Comparison of ENCODE assay signal across 10 cellular contexts in the genomic region with DNA sequence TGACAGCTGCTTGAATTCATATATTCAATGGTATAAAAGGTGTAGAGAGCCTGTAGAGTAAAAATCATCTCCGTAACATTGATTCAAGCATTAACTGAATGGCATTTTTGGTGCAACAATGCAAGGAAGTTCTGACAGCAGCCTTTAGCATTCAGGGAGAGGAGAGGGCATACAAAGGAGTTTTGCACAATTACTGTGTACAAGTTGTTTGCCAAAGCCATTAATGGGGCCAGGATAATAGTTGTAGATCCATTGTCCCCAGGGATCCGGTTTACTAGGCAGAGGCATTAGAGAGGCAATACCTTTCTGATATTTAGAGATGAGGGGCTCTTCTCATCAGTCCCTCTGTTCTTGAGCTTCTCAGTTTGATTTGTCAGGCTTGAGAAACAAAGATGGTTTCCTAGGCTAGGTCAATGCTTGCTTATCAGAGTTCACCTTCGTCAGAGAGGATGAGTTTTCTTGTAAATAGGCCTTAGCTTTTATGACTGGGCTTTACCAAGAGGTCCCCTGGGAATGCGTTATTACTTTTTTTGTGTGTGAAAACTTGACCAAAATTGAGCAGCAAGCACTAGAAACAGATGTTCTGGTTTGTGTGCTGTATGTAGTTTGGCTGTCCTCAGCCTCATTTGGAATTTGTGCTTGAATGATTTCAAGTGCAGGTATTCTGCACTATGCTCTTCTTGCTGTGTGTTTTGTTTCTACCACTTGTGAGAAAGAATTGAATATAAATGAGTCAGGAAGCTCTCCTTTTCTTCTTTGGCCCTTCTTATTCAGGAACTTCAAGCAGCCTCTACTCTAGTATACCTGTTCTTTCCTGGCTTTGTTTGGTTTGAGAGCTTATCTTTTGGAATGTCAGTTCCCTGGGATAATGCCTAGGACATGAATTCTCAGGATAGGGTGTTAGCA. TPM values are rescaled to one million over a fixed set of nuclear protein-coding genes. Genes with fewer than 3 reads are reported as not detected.
DNase-seq lines count a peak whose midpoint lies in the region; ATAC-seq, FAIRE-seq and TF ChIP-seq lines count a peak whose summit lies in the region.
"Had no signal": no experiment of that assay in that cellular context is flagged by ENCODE, and none has a peak within 500 bp of the region (broad histone marks: within the 10 kb centered on the region; RNA-seq: fewer than 3 reads in every experiment).

No MANE protein-coding gene starts in this region.

- no peaks in the 10 kb centered on the region for H3K9me3 ChIP-seq in HepG2 (ENCODE audit: low read length)
- H3K9me3 ChIP-seq: breast epithelium had no signal

- POLR2A ChIA-PET in HepG2 (lab: Yijun Ruan, JAX), result no interaction called here

- no peak overlapping the region for H2AFZ ChIP-seq in HepG2 (ENCODE audit: low read length)

- peaks cover 36% of the 10 kb centered on the region; the same call in 1 of the 2 replicates for H4K20me1 ChIP-seq in HepG2 (ENCODE audit: insufficient read depth, low read length)

- H3K4me3 ChIP-seq in GM12865 (ENCODE audit: low read depth, low read length) (no peak overlapping the region), HepG2 (replicated peaks in 1 of 3; ENCODE audit: insufficient read depth in 1 of 3, low read depth in 2 of 3, low read length in 3 of 3) (no peak overlapping the region)
- H3K4me3 ChIP-seq: breast epithelium had no signal

- peak; percentile 88 for DNase-seq in GM12865 (ENCODE audit: low read depth)
- DNase-seq in fibroblast of gingiva (ENCODE audit: low read depth), result peak; percentile 39
- no peak for DNase-seq in HepG2 (ENCODE audit: low spot score)
- no peak for DNase-seq in foreskin keratinocyte
- no peak for DNase-seq in COLO829 (ENCODE audit: low spot score)
- DNase-seq in middle frontal gyrus (ENCODE audit: extremely low spot score, low spot score), result no peak
- DNase-seq: substantia nigra had no signal

- FAIRE-seq in HepG2 (lab: Jason Lieb, UNC), result no peak

- TF ChIP-seq RAD21 in HepG2 (CRISPR knock-in tag; IDR thresholded peaks at IDR 0.05), result no peak

- no peak overlapping the region for H3K9ac ChIP-seq in HepG2 (ENCODE audit: insufficient read depth, low read depth, low read length)

- WGBS in HepG2 (ENCODE audit: low lambda C conversion rate), result 90% methylated on average over 4 of the region's 4 CpGs

- peaks cover 9 to 27% of the 10 kb centered on the region in 2 experiments for H3K36me3 ChIP-seq in HepG2 (replicated peaks in 1 of 2; ENCODE audit: control insufficient read depth in 1 of 2, insufficient read depth in 2 of 2, low read length in 2 of 2)
- H3K36me3 ChIP-seq: breast epithelium had no signal

- CTCF ChIA-PET in HepG2 (lab: Yijun Ruan, JAX; ENCODE audit: low intra/inter-chr PET ratio, low total read pairs), result no interaction called here

- peaks cover 57% of the 10 kb centered on the region for H3K79me2 ChIP-seq in HepG2 (ENCODE audit: insufficient read depth, low read length)

- H3K4me1 ChIP-seq in HepG2 (ENCODE audit: insufficient read depth, low read length) (no peaks in the 10 kb centered on the region; the same call in 1 of the 2 replicates), foreskin keratinocyte (peaks cover 11% of the 10 kb centered on the region)

- peak; percentile 47 for ATAC-seq in GM21526 (IDR thresholded peaks at IDR 0.05; ENCODE audit: low FRiP score, unreplicated experiment)
- peak; percentile 70 for ATAC-seq in HG03469 (IDR thresholded peaks at IDR 0.05; ENCODE audit: unreplicated experiment)
- no peak for ATAC-seq in HepG2
- ATAC-seq in foreskin keratinocyte, result no peak

- BruUV-seq in HepG2 (replicated peaks; lab: Mats Ljungman, UMichigan), result no TSS peak

- H3K27me3 ChIP-seq in HepG2 (ENCODE audit: control insufficient read depth in 1 of 2, insufficient read depth in 2 of 2, low read length in 2 of 2) (no peaks in the 10 kb centered on the region), foreskin keratinocyte (no peaks in the 10 kb centered on the region)
- H3K27me3 ChIP-seq: breast epithelium had no signal

- TF ChIP-seq CTCF in GM12865 (IDR thresholded peaks at IDR 0.05; ENCODE audit: insufficient read depth, low read depth, low read length, missing control alignments) (no peak), HepG2 (CRISPR knock-in tag; IDR thresholded peaks at IDR 0.05) (no peak), foreskin keratinocyte (conservative IDR thresholded peaks at IDR 0.05) (no peak)

- in situ Hi-C loops in HepG2 (cut with HindIII; ENCODE audit: extremely low pct_ligation_motif_present, low pct_unique_long_range_greater_than_20kb), result no loop called here

- TF ChIP-seq EP300 in HepG2 (IDR thresholded peaks at IDR 0.05; ENCODE audit: low read depth in 2 of 2, low read length in 2 of 2) (no peak), HepG2 (CRISPR knock-in tag; IDR thresholded peaks at IDR 0.05; ENCODE audit: borderline replicate concordance) (no peak)

- no peak for TF ChIP-seq POLR2A in HepG2 (IDR thresholded peaks at IDR 0.05; ENCODE audit: insufficient read depth in 1 of 2, low read depth in 2 of 2, low read length in 2 of 2)

- intact Hi-C loops in HepG2 (cut with micrococcal nuclease; ENCODE audit: unreplicated experiment), result no loop called here

- H3K27ac ChIP-seq in HepG2 (ENCODE audit: extremely low read length, insufficient read depth, low read length) (no peak overlapping the region), foreskin keratinocyte (no peak overlapping the region)
- H3K27ac ChIP-seq: breast epithelium had no signal

- H3K4me2 ChIP-seq in HepG2 (ENCODE audit: low read depth, low read length), result no peak overlapping the region

TF ChIP-seq in HepG2, 621 proteins besides CTCF, POLR2A, EP300 and RAD21:
- TF ChIP-seq GFI1 (CRISPR knock-in tag; IDR thresholded peaks at IDR 0.05; ENCODE audit: borderline replicate concordance) (no peak), SOX13 (IDR thresholded peaks at IDR 0.05) (no peak), SOX13 (CRISPR knock-in tag; conservative IDR thresholded peaks at IDR 0.05 in 1 of 2, IDR thresholded peaks at IDR 0.05 in 1 of 2) (0 out of 4 replicates have a peak, but pooled peaks of 1 of the 2 experiments have one; percentile 14)

RNA-seq across cellular contexts. Expression of a gene that starts 32.0 kb away (rescaled TPM):
- total RNA-seq in HepG2 (2016; rRNA removed; fragmentation: Illumina TruSeq; extraction: Trizol), result 170 and 182 TPM in 2 replicates
- total RNA-seq in HepG2 (2016; cell fraction: cytosol; rRNA removed; fragmentation: Illumina TruSeq; extraction: Trizol; ENCODE audit: low read depth), result 34.5 and 40.2 TPM in 2 replicates
- total RNA-seq in HepG2 (2016; cell fraction: insoluble cytoplasmic fraction; rRNA removed; fragmentation: Illumina TruSeq; extraction: Trizol), result 155 and 182 TPM in 2 replicates
- 84.3 and 94.4 TPM in 2 replicates for total RNA-seq in HepG2 (2016; cell fraction: membrane; rRNA removed; fragmentation: Illumina TruSeq; extraction: Trizol)
- 172 and 175 TPM in 2 replicates for total RNA-seq in HepG2 (2016; cell fraction: nucleus; rRNA removed; fragmentation: Illumina TruSeq; extraction: Trizol)
- 110 and 126 TPM in 2 replicates for polyA plus RNA-seq in HepG2 (2011; rRNA removed)
- 131 and 133 TPM in 2 replicates for polyA plus RNA-seq in HepG2 (2011; cell fraction: cytosol; rRNA removed)
- polyA plus RNA-seq in HepG2 (2011; cell fraction: nucleus; rRNA removed), result 69.2 and 72.7 TPM in 2 replicates
- 165 and 216 TPM in 2 replicates for polyA plus RNA-seq in HepG2 (2012)
- 22.2 and 26.2 TPM in 2 replicates for polyA plus RNA-seq in HepG2 (2016; cell fraction: cytosol; fragmentation: Illumina TruSeq; extraction: Trizol; ENCODE audit: low read depth)
- 124 and 140 TPM in 2 replicates for polyA plus RNA-seq in HepG2 (2016; cell fraction: insoluble cytoplasmic fraction; fragmentation: Illumina TruSeq; extraction: Trizol; ENCODE audit: low read depth)
- 49.9 and 61.8 TPM in 2 replicates for polyA plus RNA-seq in HepG2 (2016; cell fraction: membrane; fragmentation: Illumina TruSeq; extraction: Trizol; ENCODE audit: low read depth)
- polyA plus RNA-seq in HepG2 (2016; cell fraction: nucleus; fragmentation: Illumina TruSeq; extraction: Trizol; ENCODE audit: insufficient read depth, low read depth), result 108 TPM in 2 replicates
- 268 and 294 TPM in 2 replicates for polyA minus RNA-seq in HepG2 (2011; rRNA and poly(A)+ RNA removed; ENCODE audit: low replicate concordance)
- polyA minus RNA-seq in HepG2 (2011; cell fraction: cytosol; rRNA and poly(A)+ RNA removed), result 168 and 188 TPM in 2 replicates
- 266 and 305 TPM in 2 replicates for polyA minus RNA-seq in HepG2 (2011; cell fraction: nucleus; rRNA and poly(A)+ RNA removed)
- total RNA-seq in foreskin keratinocyte, result 188 and 213 TPM in 2 replicates
- polyA plus RNA-seq in foreskin keratinocyte, result 140 and 151 TPM in 2 replicates

Comparison
In these comparisons a context has a peak if more than half of its experiments do, and no peak if none do; other contexts are left out.
1. DNase-seq: peak in GM12865 (single experiment) and fibroblast of gingiva (single experiment); none in HepG2 (single experiment), foreskin keratinocyte (0 of 2), COLO829 (single experiment) and middle frontal gyrus (single experiment).
2. ATAC-seq: peak in GM21526 (single experiment) and HG03469 (single experiment); none in HepG2 (single experiment) and foreskin keratinocyte (single experiment).